24 cellular contexts compared by ENCODE assay signal in the genomic region with DNA sequence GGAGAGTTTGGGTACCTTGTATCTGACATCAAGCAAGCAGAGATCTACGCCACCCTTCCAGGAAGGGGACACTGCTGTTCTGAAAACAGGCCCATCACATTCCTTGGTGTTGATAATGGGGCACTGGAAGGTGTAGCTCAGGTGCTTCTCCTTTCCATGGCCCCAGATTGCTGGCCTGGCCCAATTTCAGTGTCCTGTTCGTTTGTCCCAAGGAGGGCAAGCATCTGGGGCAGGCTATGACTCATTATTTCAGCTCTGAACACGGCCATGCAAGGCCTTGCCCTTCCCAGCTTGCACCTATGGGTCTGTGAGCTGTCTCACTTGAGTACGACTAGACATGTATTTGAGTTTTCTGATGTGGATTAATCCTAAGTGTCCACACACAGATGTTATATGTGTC.
"Had no signal": no experiment of that assay in that cellular context is flagged by ENCODE, and none has a peak within 500 bp of the region (broad histone marks: within the 10 kb centered on the region; RNA-seq: fewer than 3 reads in every experiment).

No MANE protein-coding gene starts in this region.

- H3K4me3 ChIP-seq: K562, SJCRH30 had no signal

- H3K4me2 ChIP-seq: SK-N-SH had no signal

- H3K27me3 ChIP-seq: SJCRH30 had no signal

- H3K4me1 ChIP-seq: SJCRH30 had no signal

- H3K27ac ChIP-seq: SJCRH30, VCaP had no signal

- H3K9me3 ChIP-seq: SJCRH30 had no signal

- H3K9ac ChIP-seq: SK-N-SH had no signal

- FAIRE-seq: K562, RCC 7860 had no signal

- H3K36me3 ChIP-seq: SJCRH30 had no signal

- DNase-seq: activated CD4-positive, alpha-beta memory T cell treated with anti-CD3 and anti-CD28 coated beads for 36 hours; activated CD4-positive, alpha-beta T cell treated with anti-CD3 and anti-CD28 coated beads, Interleukin-2, amount 10 ng/mL, durations not matched to agents 7 days and 5 days; activated CD4-positive, CD25-positive, alpha-beta regulatory T cell; activated gamma-delta T cell treated with Interleukin-2 at 50 U/mL for 16 hours; activated naive CD4-positive, alpha-beta T cell treated with anti-CD3 and anti-CD28 coated beads, Interleukin-2, amount 10 ng/mL, durations not matched to agents 7 days and 5 days; activated naive CD8-positive, alpha-beta T cell treated with anti-CD3 and anti-CD28 coated beads for 36 hours; activated T-cell treated with anti-CD3 and anti-CD28 coated beads for 4 hours; activated T-cell treated with anti-CD3 and anti-CD28 coated beads, Interleukin-2, amount 50 U/mL, for 48 hours; Karpas-422; NCI-H1105 treated with DMSO at 0.1 percent for 48 hours; NCI-H1436 treated with DMSO at 0.1 percent for 48 hours; NCI-H187; NCI-H2081 treated with DMSO at 0.1 percent for 48 hours; NCI-H2171; NCI-H345; NCI-H510A treated with DMSO at 0.1 percent for 48 hours; NCI-H69; SJCRH30; SK-N-SH; T-helper 1 cell had no signal

- ATAC-seq: activated T-helper 17 cell treated with anti-CD3 and anti-CD28 coated beads, Interleukin-2, amount 50 U/mL, for 72 hours; K562 had no signal

- H3K9me2 ChIP-seq: SK-N-SH had no signal
